1 cellular context compared by ENCODE assay signal in genomic region chr3:27681249-27681748, GRCh38.
TF ChIP-seq lines count a peak whose summit lies in the region.

No MANE protein-coding gene starts in this region.

TF ChIP-seq in HEK293, 187 proteins besides CTCF, POLR2A, EP300 and RAD21 (continued from another document):
- no peak for TF ChIP-seq ZNF148 (tag by site-specific recombination; IDR thresholded peaks at IDR 0.05; ENCODE audit: borderline replicate concordance)
